Comparison of ENCODE assay signal across 12 cellular contexts in genomic region chr7:69864822-69865221, GRCh38.
A peak's percentile ranks its signal among the peaks of the same experiment; 100 is the strongest.
DNase-seq lines count a peak whose midpoint lies in the region; ATAC-seq and TF ChIP-seq lines count a peak whose summit lies in the region.
"Had no signal": no experiment of that assay in that cellular context is flagged by ENCODE, and none has a peak within 500 bp of the region (broad histone marks: within the 10 kb centered on the region; RNA-seq: fewer than 3 reads in every experiment).

No MANE protein-coding gene starts in this region.

- peaks cover 43% of the 10 kb centered on the region for H3K4me1 Mint-ChIP-seq in glutamatergic neuron (ENCODE audit: low read depth, unreplicated experiment)
- H3K4me1 Mint-ChIP-seq: CD4-positive, alpha-beta memory T cell had no signal

- H3K27ac Mint-ChIP-seq in glutamatergic neuron (ENCODE audit: unreplicated experiment): peak overlapping the region; percentile 53
- H3K27ac Mint-ChIP-seq: activated naive CD4-positive, alpha-beta T cell treated with anti-CD3 and anti-CD28 coated beads for 36 hours; CD4-positive, alpha-beta memory T cell had no signal

- H3K9me3 Mint-ChIP-seq in glutamatergic neuron (ENCODE audit: unreplicated experiment): peaks cover 5% of the 10 kb centered on the region
- H3K9me3 Mint-ChIP-seq: activated naive CD4-positive, alpha-beta T cell treated with anti-CD3 and anti-CD28 coated beads for 36 hours; CD4-positive, alpha-beta memory T cell had no signal

- H3K27me3 Mint-ChIP-seq in glutamatergic neuron (ENCODE audit: unreplicated experiment): peaks cover 3% of the 10 kb centered on the region

- H3K4me3 Mint-ChIP-seq in glutamatergic neuron (ENCODE audit: unreplicated experiment): no peak overlapping the region
- H3K4me3 Mint-ChIP-seq: activated naive CD4-positive, alpha-beta T cell treated with anti-CD3 and anti-CD28 coated beads for 36 hours; CD4-positive, alpha-beta memory T cell had no signal

- no peaks in the 10 kb centered on the region for H3K36me3 Mint-ChIP-seq in glutamatergic neuron (ENCODE audit: unreplicated experiment)
- H3K36me3 Mint-ChIP-seq: CD4-positive, alpha-beta memory T cell had no signal

- peak; percentile 53 for ATAC-seq in GM21526 (IDR thresholded peaks at IDR 0.05; ENCODE audit: low FRiP score, unreplicated experiment)
- peak; percentile 62 for ATAC-seq in HG03159 (IDR thresholded peaks at IDR 0.05; ENCODE audit: unreplicated experiment)

- DNase-seq in NCI-H446 treated with DMSO at 0.1 percent for 48 hours (lab: John Stamatoyannopoulos, UW): peak; percentile 55
- no peak for DNase-seq in NCI-H446 (lab: John Stamatoyannopoulos, UW)
- DNase-seq in glutamatergic neuron: no peak
- DNase-seq in nucleus accumbens (lab: John Stamatoyannopoulos, UW): no peak
- no peak for DNase-seq in RPMI8226
- DNase-seq in glomerular visceral epithelial cell (ENCODE audit: extremely low spot score): no peak
- DNase-seq: activated naive CD4-positive, alpha-beta T cell treated with anti-CD3 and anti-CD28 coated beads for 36 hours; CD4-positive, alpha-beta memory T cell; dermis blood vessel endothelial cell; mesendoderm had no signal

- TF ChIP-seq CTCF in glutamatergic neuron (IDR thresholded peaks at IDR 0.05; ENCODE audit: partially characterized antibody, unreplicated experiment): no peak
